ENCODE assay signal across 1 cellular context in genomic region chr14:106491851-106492250, GRCh38.
TF ChIP-seq lines count a peak whose summit lies in the region.

No MANE protein-coding gene starts in this region.

TF ChIP-seq in HCT116, 20 proteins besides CTCF, POLR2A, EP300 and RAD21 (continued from another document):
- TF ChIP-seq SIN3A (IDR thresholded peaks at IDR 0.05; ENCODE audit: low read depth), result no peak
- no peak for TF ChIP-seq YY1 (IDR thresholded peaks at IDR 0.05; ENCODE audit: extremely low read depth, insufficient replicate concordance, low read depth, low read length)
- no peak for TF ChIP-seq ZBTB33 (IDR thresholded peaks at IDR 0.05; ENCODE audit: extremely low read depth, insufficient replicate concordance, low read length)
